ENCODE assay signal across 20 cellular contexts in the genomic region with DNA sequence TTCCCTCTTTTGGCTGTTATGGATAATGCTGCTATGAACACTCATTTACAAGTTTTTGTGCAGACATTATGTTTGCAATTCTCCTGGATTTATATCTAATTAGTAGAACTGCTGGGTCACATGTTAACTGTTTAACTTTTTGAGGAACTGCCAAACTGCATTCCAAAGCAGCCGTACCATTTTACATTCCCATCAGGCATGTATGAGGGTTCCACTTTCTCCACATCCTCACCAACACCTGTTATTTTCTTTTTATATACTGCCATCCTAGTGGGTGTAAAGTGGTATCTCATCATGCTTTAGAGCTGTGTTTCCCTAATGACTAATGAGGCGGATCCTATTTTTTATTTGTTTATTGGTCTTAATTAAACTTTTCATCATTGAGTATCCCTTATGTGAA. TPM values are rescaled to one million over a fixed set of nuclear protein-coding genes. Genes with fewer than 3 reads are reported as not detected.
A peak's percentile ranks its signal among the peaks of the same experiment; 100 is the strongest.
DNase-seq lines count a peak whose midpoint lies in the region; ATAC-seq and TF ChIP-seq lines count a peak whose summit lies in the region.
"Had no signal": no experiment of that assay in that cellular context is flagged by ENCODE, and none has a peak within 500 bp of the region (broad histone marks: within the 10 kb centered on the region; RNA-seq: fewer than 3 reads in every experiment).

No MANE protein-coding gene starts in this region.

- no peaks in the 10 kb centered on the region for H3K79me1 ChIP-seq in trophoblast cell (ENCODE audit: low read length)

- intact Hi-C loops in Right ventricle myocardium superior (cut with DNase I) = no loop called here

- WGBS in trophoblast cell (ENCODE audit: extremely low coverage, insufficient coverage, insufficient read length) = no CpG with 5 or more reads among the region's 2 CpGs

- H3K79me2 ChIP-seq in trophoblast cell (ENCODE audit: control insufficient read depth, insufficient read depth, low read length, poor library complexity) = peaks cover 6% of the 10 kb centered on the region

- H3K9ac ChIP-seq in trophoblast cell (ENCODE audit: low read length) = no peak overlapping the region
- H3K9ac ChIP-seq: BLaER1 treated with 17β-estradiol and CSF1 and Interleukin-3, amounts not matched to agents 10 nM and 100 nM had no signal

- peaks cover 46% of the 10 kb centered on the region for H3K4me1 Mint-ChIP-seq in activated T-cell treated with anti-CD3 and anti-CD28 coated beads, Interleukin-2, amount 50 U/mL, for 72 hours (ENCODE audit: low read depth)
- peaks cover 39% of the 10 kb centered on the region for H3K4me1 Mint-ChIP-seq in T-helper 17 cell

- POLR2A ChIA-PET in HEK293 (lab: Yijun Ruan, JAX) = no interaction called here

- no peak overlapping the region for H3K4me3 Mint-ChIP-seq in activated T-cell treated with anti-CD3 and anti-CD28 coated beads, Interleukin-2, amount 50 U/mL, for 72 hours
- H3K4me3 Mint-ChIP-seq in T-helper 17 cell = no peak overlapping the region
- H3K4me3 Mint-ChIP-seq: CD14-positive monocyte; CD4-positive, alpha-beta T cell had no signal

- H3K9me3 ChIP-seq in HEK293 (ENCODE audit: control insufficient read depth, insufficient read depth, low read depth, low read length) (no peaks in the 10 kb centered on the region), T-helper 17 cell (ENCODE audit: control insufficient read depth, low read length, poor library complexity, severe bottlenecking) (no peaks in the 10 kb centered on the region), trophoblast cell (ENCODE audit: insufficient read depth, low read depth, low read length) (no peaks in the 10 kb centered on the region)
- H3K9me3 ChIP-seq: BE2C had no signal

- no peaks in the 10 kb centered on the region for H3K27me3 Mint-ChIP-seq in activated T-cell treated with anti-CD3 and anti-CD28 coated beads, Interleukin-2, amount 50 U/mL, for 72 hours (ENCODE audit: low read depth)
- no peaks in the 10 kb centered on the region for H3K27me3 Mint-ChIP-seq in T-helper 17 cell
- H3K27me3 Mint-ChIP-seq: CD4-positive, alpha-beta T cell; CD8-positive, alpha-beta memory T cell had no signal

- no peak overlapping the region for H3K4me2 ChIP-seq in trophoblast cell (ENCODE audit: low read length)
- H3K4me2 ChIP-seq: BLaER1 treated with 17β-estradiol and CSF1 and Interleukin-3, amounts not matched to agents 10 nM and 100 nM had no signal

- peaks cover under 1 to 8% of the 10 kb centered on the region in 2 experiments; a peak in 2 of 3 replicates for H3K36me3 ChIP-seq in HEK293 (ENCODE audit: control insufficient read depth in 2 of 2, insufficient read depth in 1 of 2, low read length in 2 of 2)
- H3K36me3 ChIP-seq in trophoblast cell (ENCODE audit: control insufficient read depth in 1 of 2, insufficient read depth in 2 of 2, low read length in 2 of 2) = no peaks in the 10 kb centered on the region
- H3K36me3 ChIP-seq: HAP-1 had no signal

- H3K36me3 Mint-ChIP-seq in activated T-cell treated with anti-CD3 and anti-CD28 coated beads, Interleukin-2, amount 50 U/mL, for 72 hours (ENCODE audit: insufficient read depth in 2 of 2) = peaks cover 3 to 13% of the 10 kb centered on the region in 2 donors
- no peaks in the 10 kb centered on the region for H3K36me3 Mint-ChIP-seq in T-helper 17 cell (ENCODE audit: low read depth)

- no peak overlapping the region for H4K12ac ChIP-seq in trophoblast cell (ENCODE audit: low read depth, low read length)

- no peak for TF ChIP-seq CTCF in HEK293 (tag by site-specific recombination; IDR thresholded peaks at IDR 0.05)

- H4K8ac ChIP-seq in trophoblast cell (ENCODE audit: low read depth, low read length) = no peak overlapping the region

- peak overlapping the region; percentile 58 for H3K27ac Mint-ChIP-seq in activated T-cell treated with anti-CD3 and anti-CD28 coated beads, Interleukin-2, amount 50 U/mL, for 72 hours
- H3K27ac Mint-ChIP-seq in T-helper 17 cell = peak overlapping the region; percentile 19
- H3K27ac Mint-ChIP-seq: CD4-positive, alpha-beta T cell; CD8-positive, alpha-beta memory T cell had no signal

- no peak overlapping the region for H2BK120ac ChIP-seq in trophoblast cell (ENCODE audit: insufficient read depth, low read length, poor library complexity)

- H3K4me3 ChIP-seq in HEK293 (ENCODE audit: low read depth, low read length) (no peak overlapping the region), trophoblast cell (ENCODE audit: low read depth, low read length) (no peak overlapping the region)
- H3K4me3 ChIP-seq: BLaER1 treated with 17β-estradiol and CSF1 and Interleukin-3, amounts not matched to agents 10 nM and 100 nM; HAP-1 had no signal

- H3K4me1 ChIP-seq in HEK293 (ENCODE audit: control insufficient read depth, insufficient read depth, low read length) = no peaks in the 10 kb centered on the region
- no peaks in the 10 kb centered on the region for H3K4me1 ChIP-seq in trophoblast cell (ENCODE audit: control insufficient read depth in 1 of 2, insufficient read depth in 2 of 2, low read length in 2 of 2)
- H3K4me1 ChIP-seq: BE2C had no signal

- no peak overlapping the region for H3K14ac ChIP-seq in trophoblast cell (ENCODE audit: low read length)

- no peak overlapping the region for H3K23ac ChIP-seq in trophoblast cell (ENCODE audit: low read length)

- no peak overlapping the region for H4K91ac ChIP-seq in trophoblast cell (ENCODE audit: low read depth, low read length)

- no peak overlapping the region for H3K18ac ChIP-seq in trophoblast cell (ENCODE audit: low read length)

- H3K4ac ChIP-seq in trophoblast cell (ENCODE audit: low read depth, low read length) = peak overlapping the region; percentile 64

- H3K9me3 Mint-ChIP-seq in activated T-cell treated with anti-CD3 and anti-CD28 coated beads, Interleukin-2, amount 50 U/mL, for 72 hours = peaks cover 2 to 3% of the 10 kb centered on the region in 2 donors

- CTCF ChIA-PET in HEK293 (lab: Yijun Ruan, JAX) = interaction anchor here (0.6 to 0.7 kb wide), 2 partner anchors 69 to 356 kb away, joined by 3 to 4 read pairs; no protein-coding TSS in a partner anchor

- H2AK5ac ChIP-seq in trophoblast cell (ENCODE audit: low read length) = no peak overlapping the region

- no peaks in the 10 kb centered on the region for H3K27me3 ChIP-seq in trophoblast cell (ENCODE audit: insufficient read depth, low read length)
- H3K27me3 ChIP-seq: BE2C; BLaER1 treated with 17β-estradiol and CSF1 and Interleukin-3, amounts not matched to agents 10 nM and 100 nM had no signal

- no peak overlapping the region for H2BK12ac ChIP-seq in trophoblast cell (ENCODE audit: low read length)

- DNase-seq in activated T-cell treated with anti-CD3 and anti-CD28 coated beads, Interleukin-2, amount 50 U/mL, for 72 hours = no peak
- no peak for DNase-seq in activated T-cell treated with anti-CD3 and anti-CD28 coated beads, Interleukin-2, amount 50 U/mL, for 1 hour
- DNase-seq in T-helper 17 cell = no peak
- DNase-seq in trophoblast cell = no peak
- no peak for DNase-seq in DMS79 treated with DMSO at 0.1 percent for 48 hours (lab: John Stamatoyannopoulos, UW)
- no peak for DNase-seq in Right ventricle myocardium superior
- DNase-seq: ACHN; AML-193; BE2C; CD4-positive, alpha-beta T cell; CD8-positive, alpha-beta memory T cell; DMS 273 treated with DMSO at 0.1 percent for 48 hours; DMS79; GOT3 had no signal

- no peak overlapping the region for H2AFZ ChIP-seq in trophoblast cell (ENCODE audit: insufficient read depth, low read length, poor library complexity)

- no peak for ATAC-seq in activated T-cell treated with anti-CD3 and anti-CD28 coated beads, Interleukin-2, amount 50 U/mL, for 72 hours (replicated peaks in 1 of 2)
- ATAC-seq in T-helper 17 cell (no peak), Right ventricle myocardium superior (ENCODE audit: poor library complexity) (no peak), GM21529 (IDR thresholded peaks at IDR 0.05; ENCODE audit: unreplicated experiment) (no peak)

- no peak overlapping the region for H2BK5ac ChIP-seq in trophoblast cell (ENCODE audit: low read depth, low read length, poor library complexity)

- H3K27ac ChIP-seq in HEK293 (ENCODE audit: extremely low read depth, low read depth, low read length) (no peak overlapping the region), trophoblast cell (ENCODE audit: low read depth, low read length) (no peak overlapping the region)
- H3K27ac ChIP-seq: 22Rv1; BLaER1 treated with 17β-estradiol and CSF1 and Interleukin-3, amounts not matched to agents 10 nM and 100 nM had no signal

TF ChIP-seq in HEK293, 187 proteins besides CTCF, POLR2A, EP300 and RAD21:
- TF ChIP-seq ZNF600 (tag by site-specific recombination; IDR thresholded peaks at IDR 0.05) = 0 out of 2 replicates have a peak, but pooled peaks have one; percentile 23
- TF ChIP-seq ZBTB8A (tag by site-specific recombination; IDR thresholded peaks at IDR 0.05) = no peak
TF ChIP-seq in HEK293: peak in this region for 1.

RNA-seq across cellular contexts. Expression of gene KPNA4, which starts 9.2 kb away (rescaled TPM):
- 10 to 100 TPM; 64.8 to 78.0 TPM for total RNA-seq in activated T-cell treated with anti-CD3 and anti-CD28 coated beads, Interleukin-2, amount 50 U/mL, for 72 hours
- total RNA-seq in T-helper 17 cell = 10 to 100 TPM; 48.9 to 61.9 TPM
- 21.2 and 23.1 TPM in 2 replicates for polyA plus RNA-seq in trophoblast cell (2013)
- total RNA-seq in Right ventricle myocardium superior = 114 TPM
